In the genomic region with DNA sequence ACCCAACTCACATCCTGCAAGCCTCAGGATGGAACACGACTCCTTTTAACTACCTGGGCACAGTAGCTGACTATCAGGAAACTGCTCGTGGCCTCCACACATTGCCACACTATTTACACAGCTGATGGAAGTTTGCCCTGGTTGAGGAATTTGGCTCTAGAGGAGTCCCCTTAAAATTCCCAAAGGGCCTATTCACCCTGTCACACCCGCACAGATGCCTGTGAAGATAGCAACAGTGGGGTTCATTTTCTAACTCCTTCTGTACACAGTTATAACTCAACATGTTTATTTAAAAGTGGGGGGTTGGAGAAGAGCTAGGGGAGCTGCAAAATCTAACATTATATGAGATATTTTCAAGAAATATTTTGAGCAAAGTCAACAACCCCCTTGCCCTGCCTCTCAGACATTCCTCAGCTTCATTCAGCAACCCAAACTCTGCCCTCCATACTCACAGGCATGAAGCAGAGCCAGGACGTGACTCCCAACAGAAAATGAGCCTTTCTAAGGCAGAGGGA, we compare ENCODE assay signal across 11 cellular contexts. TPM values are rescaled to one million over a fixed set of nuclear protein-coding genes. Genes with fewer than 3 reads are reported as not detected.
A peak's percentile ranks its signal among the peaks of the same experiment; 100 is the strongest.
DNase-seq lines count a peak whose midpoint lies in the region; ATAC-seq lines count a peak whose summit lies in the region.
"Had no signal": no experiment of that assay in that cellular context is flagged by ENCODE, and none has a peak within 500 bp of the region (broad histone marks: within the 10 kb centered on the region; RNA-seq: fewer than 3 reads in every experiment).

No MANE protein-coding gene starts in this region.

- H3K36me3 ChIP-seq in adipocyte (ENCODE audit: control insufficient read depth, insufficient read depth, low read length, severe bottlenecking) = peaks cover 18% of the 10 kb centered on the region
- peaks cover 16% of the 10 kb centered on the region for H3K36me3 ChIP-seq in skeletal muscle satellite cell (ENCODE audit: insufficient read depth, low read length)
- H3K36me3 ChIP-seq in CD4-positive, alpha-beta memory T cell (ENCODE audit: insufficient read depth, low read length) = no peaks in the 10 kb centered on the region

- CTCF ChIA-PET in CD4-positive, alpha-beta memory T cell (lab: Charles Lee; ENCODE audit: partially characterized antibody) = interaction anchor here (1.0 kb wide), 1 partner anchor 24 kb away, joined by 3 read pairs; no protein-coding TSS in a partner anchor

- H3K9me3 Mint-ChIP-seq in activated T-cell treated with anti-CD3 and anti-CD28 coated beads, Interleukin-2, amount 50 U/mL, for 72 hours = no peaks in the 10 kb centered on the region
- H3K9me3 Mint-ChIP-seq in CD4-positive, alpha-beta memory T cell = peaks cover 0 to 2% (median 0%) of the 10 kb centered on the region in 8 donors
- H3K9me3 Mint-ChIP-seq: IgD-negative memory B cell had no signal

- peaks cover 35% of the 10 kb centered on the region for H3K27me3 Mint-ChIP-seq in activated T-cell treated with anti-CD3 and anti-CD28 coated beads, Interleukin-2, amount 50 U/mL, for 72 hours (ENCODE audit: low read depth)
- peaks cover 14 to 17% of the 10 kb centered on the region in 2 donors for H3K27me3 Mint-ChIP-seq in CD4-positive, alpha-beta memory T cell

- intact Hi-C loops in CD4-positive, alpha-beta memory T cell (cut with micrococcal nuclease) = no loop called here

- H3K4me3 ChIP-seq in adipocyte (ENCODE audit: low read length) (peak overlapping the region; percentile 12), skeletal muscle satellite cell (ENCODE audit: low read length) (peak overlapping the region; percentile 0)
- no peak overlapping the region for H3K4me3 ChIP-seq in CD4-positive, alpha-beta memory T cell (ENCODE audit: low read length in 2 of 2)

- no peaks in the 10 kb centered on the region for H3K36me3 Mint-ChIP-seq in activated T-cell treated with anti-CD3 and anti-CD28 coated beads, Interleukin-2, amount 50 U/mL, for 72 hours (ENCODE audit: insufficient read depth in 2 of 2)
- H3K36me3 Mint-ChIP-seq in CD4-positive, alpha-beta memory T cell = no peaks in the 10 kb centered on the region
- H3K36me3 Mint-ChIP-seq: activated naive CD8-positive, alpha-beta T cell; IgD-negative memory B cell had no signal

- no peaks in the 10 kb centered on the region for H3K4me1 Mint-ChIP-seq in activated T-cell treated with anti-CD3 and anti-CD28 coated beads, Interleukin-2, amount 50 U/mL, for 72 hours (ENCODE audit: low read depth)
- H3K4me1 Mint-ChIP-seq in CD4-positive, alpha-beta memory T cell = no peaks in the 10 kb centered on the region
- H3K4me1 Mint-ChIP-seq: IgD-negative memory B cell had no signal

- no peaks in the 10 kb centered on the region for H3K27me3 ChIP-seq in adipocyte (replicated peaks; ENCODE audit: control insufficient read depth, insufficient read depth, low read length)
- H3K27me3 ChIP-seq in skeletal muscle satellite cell (ENCODE audit: control insufficient read depth, insufficient read depth, low read length) = no peaks in the 10 kb centered on the region
- no peaks in the 10 kb centered on the region for H3K27me3 ChIP-seq in CD4-positive, alpha-beta memory T cell (ENCODE audit: insufficient read depth, low read length)

- H3K9ac ChIP-seq in adipocyte (ENCODE audit: low read length) = peak overlapping the region; percentile 60
- H3K9ac ChIP-seq in skeletal muscle satellite cell (ENCODE audit: low read depth, low read length) = peak overlapping the region; percentile 70

- ATAC-seq in activated T-cell treated with anti-CD3 and anti-CD28 coated beads, Interleukin-2, amount 50 U/mL, for 72 hours (replicated peaks in 1 of 2) = no peak

- peak overlapping the region; percentile 64 for H3K4me2 ChIP-seq in skeletal muscle satellite cell (ENCODE audit: low read length)

- peak; percentile 82 for DNase-seq in HCEC 1CT
- DNase-seq in adipocyte (ENCODE audit: low read depth) = peak; percentile 72
- peak; percentile 56 for DNase-seq in iris pigment epithelial cell (ENCODE audit: low read depth)
- DNase-seq in activated T-cell treated with anti-CD3 and anti-CD28 coated beads, Interleukin-2, amount 50 U/mL, for 72 hours = no peak
- no peak for DNase-seq in CD4-positive, alpha-beta memory T cell
- no peak for DNase-seq in activated effector memory CD4-positive, alpha-beta T cell treated with anti-CD3 and anti-CD28 coated beads, Interleukin-2, amount 50 U/mL, for 16 hours
- no peak for DNase-seq in mucosa of gallbladder (ENCODE audit: low spot score)
- DNase-seq: NK-92 treated with Interleukin-12 subunit alpha and Interleukin-12 subunit beta, amount 100 ng/mL, for 24 hours had no signal

- POLR2A ChIA-PET in CD4-positive, alpha-beta memory T cell (lab: Charles Lee; ENCODE audit: partially characterized antibody) = no interaction called here

- no peak overlapping the region for H3K4me3 Mint-ChIP-seq in activated T-cell treated with anti-CD3 and anti-CD28 coated beads, Interleukin-2, amount 50 U/mL, for 72 hours
- no peak overlapping the region for H3K4me3 Mint-ChIP-seq in CD4-positive, alpha-beta memory T cell
- H3K4me3 Mint-ChIP-seq: activated naive CD8-positive, alpha-beta T cell; IgD-negative memory B cell had no signal

- no peak overlapping the region for H3K27ac ChIP-seq in CD4-positive, alpha-beta memory T cell (ENCODE audit: low read depth, low read length)

- no peaks in the 10 kb centered on the region for H3K9me3 ChIP-seq in adipocyte (ENCODE audit: control insufficient read depth, low read length)
- H3K9me3 ChIP-seq in skeletal muscle satellite cell (replicated peaks; ENCODE audit: low read length) = no peaks in the 10 kb centered on the region
- H3K9me3 ChIP-seq in CD4-positive, alpha-beta memory T cell (ENCODE audit: control insufficient read depth in 1 of 2, low read length in 2 of 2) = no peaks in the 10 kb centered on the region

- H3K4me1 ChIP-seq in adipocyte (ENCODE audit: control insufficient read depth, insufficient read depth, low read length) (peaks cover 28% of the 10 kb centered on the region), skeletal muscle satellite cell (ENCODE audit: control insufficient read depth, insufficient read depth, low read length) (peaks cover 42% of the 10 kb centered on the region)
- no peaks in the 10 kb centered on the region for H3K4me1 ChIP-seq in CD4-positive, alpha-beta memory T cell (ENCODE audit: insufficient read depth, low read length)

- no peak overlapping the region for H3K27ac Mint-ChIP-seq in activated T-cell treated with anti-CD3 and anti-CD28 coated beads, Interleukin-2, amount 50 U/mL, for 72 hours
- H3K27ac Mint-ChIP-seq in CD4-positive, alpha-beta memory T cell = no peak overlapping the region
- H3K27ac Mint-ChIP-seq: activated naive CD8-positive, alpha-beta T cell; IgD-negative memory B cell had no signal

RNA-seq across cellular contexts. Expression of a gene that starts 35.8 kb away (rescaled TPM):
- 17.5 and 49.4 TPM in 2 replicates for total RNA-seq in skeletal muscle satellite cell (2012; rRNA removed)
- under 1 TPM in 1 of 2 donors, not detected in 1; 0.16 TPM for total RNA-seq in activated T-cell treated with anti-CD3 and anti-CD28 coated beads, Interleukin-2, amount 50 U/mL, for 72 hours
- total RNA-seq in CD4-positive, alpha-beta memory T cell = not detected
- polyA plus RNA-seq in CD4-positive, alpha-beta memory T cell = not detected
- total RNA-seq in mucosa of gallbladder = 369 TPM
- polyA plus RNA-seq: IgD-negative memory B cell had no signal

Comparison
In these comparisons a context has a peak if more than half of its experiments do, and no peak if none do; other contexts are left out.
1. DNase-seq: peak in HCEC 1CT (single experiment), adipocyte (single experiment) and iris pigment epithelial cell (single experiment); none in activated T-cell treated with anti-CD3 and anti-CD28 coated beads, Interleukin-2, amount 50 U/mL, for 72 hours (0 of 2), CD4-positive, alpha-beta memory T cell (0 of 5), activated effector memory CD4-positive, alpha-beta T cell treated with anti-CD3 and anti-CD28 coated beads, Interleukin-2, amount 50 U/mL, for 16 hours (single experiment) and mucosa of gallbladder (single experiment).
2. H3K4me3 ChIP-seq: peak in adipocyte (single experiment) and skeletal muscle satellite cell (single experiment); none in CD4-positive, alpha-beta memory T cell (0 of 2).
3. RNA of a gene that starts 35.8 kb away (total RNA-seq): 369 TPM in mucosa of gallbladder (single experiment); 0.16 TPM in activated T-cell treated with anti-CD3 and anti-CD28 coated beads, Interleukin-2, amount 50 U/mL, for 72 hours and not detected in CD4-positive, alpha-beta memory T cell; every median in the first group is over 100 times any median in the second.